Comparison of ENCODE assay signal across 8 cellular contexts in the genomic region with DNA sequence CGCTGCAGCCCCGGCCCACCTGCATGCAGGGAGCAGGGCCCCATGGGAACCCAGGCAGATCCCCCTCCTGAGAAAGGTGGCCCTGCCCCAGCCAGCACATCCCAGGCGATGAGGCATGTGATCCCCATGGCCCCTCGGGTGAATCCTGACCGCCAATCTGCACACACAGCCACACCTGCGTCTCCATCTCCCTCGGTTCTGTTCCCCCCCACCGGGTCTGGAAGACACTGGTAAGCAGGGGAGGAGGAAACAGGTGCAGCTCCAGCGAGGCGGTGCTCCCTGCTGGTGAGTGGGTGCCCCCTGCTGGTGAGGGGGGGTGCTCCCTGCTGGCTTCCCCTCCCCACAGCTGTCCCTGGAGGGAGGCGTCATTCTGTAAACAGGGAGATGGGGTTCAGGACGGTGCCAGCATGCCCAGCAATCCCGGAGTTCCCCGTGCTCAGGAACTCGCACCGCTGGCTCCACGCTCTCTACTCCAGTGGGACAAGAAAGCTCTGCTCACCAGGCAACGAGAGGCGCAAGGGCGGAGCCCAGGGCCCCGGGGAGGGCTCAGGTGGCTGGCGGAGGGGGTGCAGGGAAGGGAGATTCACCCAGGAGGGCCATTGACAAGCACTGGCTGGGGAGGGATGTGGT. TPM values are rescaled to one million over a fixed set of nuclear protein-coding genes. Genes with fewer than 3 reads are reported as not detected.
DNase-seq lines count a peak whose midpoint lies in the region; TF ChIP-seq lines count a peak whose summit lies in the region.

No MANE protein-coding gene starts in this region.

- H2BK12ac ChIP-seq in neuronal stem cell (ENCODE audit: low read length): peak overlapping the region; percentile 14

- H3K14ac ChIP-seq in neuronal stem cell (ENCODE audit: low read length): peak overlapping the region; percentile 47

- no peak for TF ChIP-seq POLR2A in suprapubic skin (IDR thresholded peaks at IDR 0.05)

- H3K23ac ChIP-seq in neuronal stem cell (ENCODE audit: low read depth, low read length, poor library complexity): peak overlapping the region; percentile 93

- no peak overlapping the region for H2AFZ ChIP-seq in neuronal stem cell (ENCODE audit: low read length)

- H3K4me3 ChIP-seq in neuronal stem cell (ENCODE audit: low read length in 2 of 2): no peak overlapping the region
- H3K4me3 ChIP-seq in suprapubic skin: no peak overlapping the region

- H3K27ac ChIP-seq in neuronal stem cell (replicated peaks; ENCODE audit: low read length): no peak overlapping the region
- H3K27ac ChIP-seq in suprapubic skin: no peak overlapping the region

- H3K4me1 ChIP-seq in neuronal stem cell (ENCODE audit: control insufficient read depth in 2 of 2, insufficient read depth in 1 of 2, low read depth in 1 of 2, low read length in 2 of 2) (peaks cover 0 to 3% of the 10 kb centered on the region in 2 donors), suprapubic skin (peaks cover 40% of the 10 kb centered on the region)

- H2BK120ac ChIP-seq in neuronal stem cell (ENCODE audit: low read depth, low read length): peak overlapping the region; percentile 91

- TF ChIP-seq EP300 in suprapubic skin (IDR thresholded peaks at IDR 0.05): no peak

- no CpG with 5 or more reads among the region's 22 CpGs for WGBS in neuronal stem cell (ENCODE audit: extremely low coverage in 2 of 2, insufficient read length in 2 of 2, insufficient replicate concordance in 1 of 2), 2 donors
- 23% methylated on average over 14 of the region's 22 CpGs for WGBS in suprapubic skin

- H3K79me1 ChIP-seq in neuronal stem cell (ENCODE audit: low read depth, low read length): no peaks in the 10 kb centered on the region

- peaks cover 0 to 1% of the 10 kb centered on the region in 2 donors for H3K9me3 ChIP-seq in neuronal stem cell (replicated peaks in 1 of 2; ENCODE audit: control insufficient read depth in 2 of 2, insufficient read depth in 1 of 2, low read depth in 1 of 2, low read length in 2 of 2)
- no peaks in the 10 kb centered on the region for H3K9me3 ChIP-seq in suprapubic skin

- H2BK5ac ChIP-seq in neuronal stem cell (ENCODE audit: low read length): peak overlapping the region; percentile 87

- peak overlapping the region; percentile 50 for H4K91ac ChIP-seq in neuronal stem cell (ENCODE audit: low read depth, low read length, poor library complexity)

- H3K18ac ChIP-seq in neuronal stem cell (ENCODE audit: low read length): peak overlapping the region; percentile 75

- H3K27me3 ChIP-seq in neuronal stem cell (ENCODE audit: control insufficient read depth in 3 of 3, insufficient read depth in 3 of 3, low read depth in 1 of 3, low read length in 3 of 3) (peaks cover 0 to 5% (median 0%) of the 10 kb centered on the region in 3 experiments), suprapubic skin (peaks cover 10% of the 10 kb centered on the region)

- no peaks in the 10 kb centered on the region for H3K36me3 ChIP-seq in neuronal stem cell (replicated peaks in 1 of 2; ENCODE audit: control insufficient read depth in 2 of 2, insufficient read depth in 2 of 2, low read length in 2 of 2)
- H3K36me3 ChIP-seq in suprapubic skin: no peaks in the 10 kb centered on the region

- peak overlapping the region; percentile 98 for H2BK15ac ChIP-seq in neuronal stem cell (ENCODE audit: low read length)

- H3K9ac ChIP-seq in neuronal stem cell (ENCODE audit: low read depth, low read length, poor library complexity): peak overlapping the region; percentile 21

- H2AK5ac ChIP-seq in neuronal stem cell (ENCODE audit: low read depth, low read length): peak overlapping the region; percentile 96

- no peak overlapping the region for H3K4ac ChIP-seq in neuronal stem cell (ENCODE audit: low read length)

- no peak overlapping the region for H4K8ac ChIP-seq in neuronal stem cell (ENCODE audit: low read depth, low read length)

- no peak overlapping the region for H3K4me2 ChIP-seq in neuronal stem cell (ENCODE audit: insufficient read depth, low read length, poor library complexity, severe bottlenecking)

- peak; percentile 71 to 79 for TF ChIP-seq CTCF in suprapubic skin (IDR thresholded peaks at IDR 0.05)

- DNase-seq in NCI-H82 (lab: John Stamatoyannopoulos, UW): peak; percentile 64
- DNase-seq in NCI-H82 treated with DMSO at 0.1 percent for 48 hours (lab: John Stamatoyannopoulos, UW; ENCODE audit: unreplicated experiment): no peak
- peak; percentile 95 for DNase-seq in HT-29 (ENCODE audit: low spot score)
- DNase-seq in NOMO-1 treated with dmso at 0.1 percent for 144 hours (lab: John Stamatoyannopoulos, UW; ENCODE audit: unreplicated experiment): peak; percentile 55
- peak; percentile 74 for DNase-seq in activated T-cell treated with anti-CD3 and anti-CD28 coated beads for 4 hours
- peak; percentile 10 for DNase-seq in fibroblast of gingiva (ENCODE audit: low read depth)
- DNase-seq in neuronal stem cell (ENCODE audit: low spot score): peak; percentile 27
- no peak for DNase-seq in suprapubic skin (ENCODE audit: low spot score in 2 of 2)

RNA-seq across cellular contexts. Expression of a gene that starts 28.4 kb away (rescaled TPM):
- 129 and 134 TPM in 2 replicates for total RNA-seq in HT-29 (2014; rRNA removed; shearing (Covaris generic))
- 25.7 TPM for polyA plus RNA-seq in neuronal stem cell (2013, experiment 1 of 2)
- 25.0 TPM for polyA plus RNA-seq in neuronal stem cell (2013, experiment 2 of 2)
- total RNA-seq in suprapubic skin: 10 to 100 TPM in 3 of 4 donors, 1 to 10 TPM in 1; 8.6 to 29.0 (median 21.5) TPM

Comparison
In these comparisons a context has a peak if more than half of its experiments do, and no peak if none do; other contexts are left out.
1. DNase-seq: peak in NCI-H82 (single experiment), HT-29 (single experiment), NOMO-1 treated with dmso at 0.1 percent for 144 hours (single experiment), activated T-cell treated with anti-CD3 and anti-CD28 coated beads for 4 hours (single experiment), fibroblast of gingiva (single experiment) and neuronal stem cell (single experiment); none in NCI-H82 treated with DMSO at 0.1 percent for 48 hours (single experiment) and suprapubic skin (0 of 2).